1 cellular context compared by ENCODE assay signal in genomic region chr6:111715321-111715720, GRCh38.
TF ChIP-seq lines count a peak whose summit lies in the region.

No MANE protein-coding gene starts in this region.

TF ChIP-seq in GM23338, 12 proteins besides CTCF, POLR2A, EP300 and RAD21 (continued from another document):
- TF ChIP-seq ZNF462 (CRISPR knock-in tag; IDR thresholded peaks at IDR 0.05) (no peak), POLR2AphosphoS5 (IDR thresholded peaks at IDR 0.05; ENCODE audit: low read depth) (no peak), ZNF331 (CRISPR knock-in tag; IDR thresholded peaks at IDR 0.05; ENCODE audit: low read depth) (no peak), EZH2phosphoT487 (IDR thresholded peaks at IDR 0.05; ENCODE audit: unreplicated experiment) (no peak), ZNF114 (CRISPR knock-in tag; IDR thresholded peaks at IDR 0.05) (no peak), CREB1 (CRISPR knock-in tag; IDR thresholded peaks at IDR 0.05; ENCODE audit: low read depth) (no peak), REST (IDR thresholded peaks at IDR 0.05; ENCODE audit: unreplicated experiment) (no peak), NANOG (IDR thresholded peaks at IDR 0.05; ENCODE audit: borderline replicate concordance) (no peak), STAT1 (IDR thresholded peaks at IDR 0.05; ENCODE audit: unreplicated experiment) (no peak), JUNB (IDR thresholded peaks at IDR 0.05; ENCODE audit: unreplicated experiment) (no peak), EZH2 (IDR thresholded peaks at IDR 0.05; ENCODE audit: low read depth, unreplicated experiment) (no peak)
